In genomic region chr2:151973013-151973900, GRCh38 we compare ENCODE assay signal across 1 cellular context.
A peak's percentile ranks its signal among the peaks of the same experiment; 100 is the strongest.
TF ChIP-seq lines count a peak whose summit lies in the region.

No MANE protein-coding gene starts in this region.

TF ChIP-seq in HepG2, 621 proteins besides CTCF, POLR2A, EP300 and RAD21 (continued from another document):
- TF ChIP-seq, protein P1, sequence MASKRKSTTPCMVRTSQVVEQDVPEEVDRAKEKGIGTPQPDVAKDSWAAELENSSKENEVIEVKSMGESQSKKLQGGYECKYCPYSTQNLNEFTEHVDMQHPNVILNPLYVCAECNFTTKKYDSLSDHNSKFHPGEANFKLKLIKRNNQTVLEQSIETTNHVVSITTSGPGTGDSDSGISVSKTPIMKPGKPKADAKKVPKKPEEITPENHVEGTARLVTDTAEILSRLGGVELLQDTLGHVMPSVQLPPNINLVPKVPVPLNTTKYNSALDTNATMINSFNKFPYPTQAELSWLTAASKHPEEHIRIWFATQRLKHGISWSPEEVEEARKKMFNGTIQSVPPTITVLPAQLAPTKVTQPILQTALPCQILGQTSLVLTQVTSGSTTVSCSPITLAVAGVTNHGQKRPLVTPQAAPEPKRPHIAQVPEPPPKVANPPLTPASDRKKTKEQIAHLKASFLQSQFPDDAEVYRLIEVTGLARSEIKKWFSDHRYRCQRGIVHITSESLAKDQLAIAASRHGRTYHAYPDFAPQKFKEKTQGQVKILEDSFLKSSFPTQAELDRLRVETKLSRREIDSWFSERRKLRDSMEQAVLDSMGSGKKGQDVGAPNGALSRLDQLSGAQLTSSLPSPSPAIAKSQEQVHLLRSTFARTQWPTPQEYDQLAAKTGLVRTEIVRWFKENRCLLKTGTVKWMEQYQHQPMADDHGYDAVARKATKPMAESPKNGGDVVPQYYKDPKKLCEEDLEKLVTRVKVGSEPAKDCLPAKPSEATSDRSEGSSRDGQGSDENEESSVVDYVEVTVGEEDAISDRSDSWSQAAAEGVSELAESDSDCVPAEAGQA (IDR thresholded peaks at IDR 0.05; ENCODE audit: low read depth): 0 out of 2 replicates have a peak, but pooled peaks have one; percentile 29
- TF ChIP-seq, protein P1 (CRISPR knock-in tag; IDR thresholded peaks at IDR 0.05; ENCODE audit: borderline replicate concordance): no peak
- 0 out of 2 replicates have a peak, but pooled peaks have one; percentile 25 for TF ChIP-seq ZNF263 (CRISPR knock-in tag; IDR thresholded peaks at IDR 0.05)
- TF ChIP-seq, protein P2, sequence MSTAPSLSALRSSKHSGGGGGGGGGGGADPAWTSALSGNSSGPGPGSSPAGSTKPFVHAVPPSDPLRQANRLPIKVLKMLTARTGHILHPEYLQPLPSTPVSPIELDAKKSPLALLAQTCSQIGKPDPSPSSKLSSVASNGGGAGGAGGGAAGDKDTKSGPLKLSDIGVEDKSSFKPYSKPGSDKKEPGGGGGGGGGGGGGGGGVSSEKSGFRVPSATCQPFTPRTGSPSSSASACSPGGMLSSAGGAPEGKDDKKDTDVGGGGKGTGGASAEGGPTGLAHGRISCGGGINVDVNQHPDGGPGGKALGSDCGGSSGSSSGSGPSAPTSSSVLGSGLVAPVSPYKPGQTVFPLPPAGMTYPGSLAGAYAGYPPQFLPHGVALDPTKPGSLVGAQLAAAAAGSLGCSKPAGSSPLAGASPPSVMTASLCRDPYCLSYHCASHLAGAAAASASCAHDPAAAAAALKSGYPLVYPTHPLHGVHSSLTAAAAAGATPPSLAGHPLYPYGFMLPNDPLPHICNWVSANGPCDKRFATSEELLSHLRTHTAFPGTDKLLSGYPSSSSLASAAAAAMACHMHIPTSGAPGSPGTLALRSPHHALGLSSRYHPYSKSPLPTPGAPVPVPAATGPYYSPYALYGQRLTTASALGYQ (CRISPR knock-in tag; IDR thresholded peaks at IDR 0.05): 0 out of 2 replicates have a peak, but pooled peaks have one; percentile 6
- TF ChIP-seq MAF1 (CRISPR knock-in tag; IDR thresholded peaks at IDR 0.05; ENCODE audit: borderline replicate concordance): no peak
- no peak for TF ChIP-seq ZNF331 (CRISPR knock-in tag; IDR thresholded peaks at IDR 0.05)
- TF ChIP-seq NFIC (IDR thresholded peaks at IDR 0.05; ENCODE audit: low read length): 0 out of 2 replicates have a peak, but pooled peaks have one; percentile 23
- no peak for TF ChIP-seq RFX3 (CRISPR knock-in tag; IDR thresholded peaks at IDR 0.05)
- 0 out of 2 replicates have a peak, but pooled peaks have one; percentile 19 for TF ChIP-seq BRCA1 (CRISPR knock-in tag; IDR thresholded peaks at IDR 0.05)
- TF ChIP-seq ATF7-NPFF (CRISPR knock-in tag; IDR thresholded peaks at IDR 0.05; ENCODE audit: low read depth): no peak
- TF ChIP-seq TRAFD1 (CRISPR knock-in tag; IDR thresholded peaks at IDR 0.05; ENCODE audit: borderline replicate concordance): no peak
- TF ChIP-seq, protein P3, sequence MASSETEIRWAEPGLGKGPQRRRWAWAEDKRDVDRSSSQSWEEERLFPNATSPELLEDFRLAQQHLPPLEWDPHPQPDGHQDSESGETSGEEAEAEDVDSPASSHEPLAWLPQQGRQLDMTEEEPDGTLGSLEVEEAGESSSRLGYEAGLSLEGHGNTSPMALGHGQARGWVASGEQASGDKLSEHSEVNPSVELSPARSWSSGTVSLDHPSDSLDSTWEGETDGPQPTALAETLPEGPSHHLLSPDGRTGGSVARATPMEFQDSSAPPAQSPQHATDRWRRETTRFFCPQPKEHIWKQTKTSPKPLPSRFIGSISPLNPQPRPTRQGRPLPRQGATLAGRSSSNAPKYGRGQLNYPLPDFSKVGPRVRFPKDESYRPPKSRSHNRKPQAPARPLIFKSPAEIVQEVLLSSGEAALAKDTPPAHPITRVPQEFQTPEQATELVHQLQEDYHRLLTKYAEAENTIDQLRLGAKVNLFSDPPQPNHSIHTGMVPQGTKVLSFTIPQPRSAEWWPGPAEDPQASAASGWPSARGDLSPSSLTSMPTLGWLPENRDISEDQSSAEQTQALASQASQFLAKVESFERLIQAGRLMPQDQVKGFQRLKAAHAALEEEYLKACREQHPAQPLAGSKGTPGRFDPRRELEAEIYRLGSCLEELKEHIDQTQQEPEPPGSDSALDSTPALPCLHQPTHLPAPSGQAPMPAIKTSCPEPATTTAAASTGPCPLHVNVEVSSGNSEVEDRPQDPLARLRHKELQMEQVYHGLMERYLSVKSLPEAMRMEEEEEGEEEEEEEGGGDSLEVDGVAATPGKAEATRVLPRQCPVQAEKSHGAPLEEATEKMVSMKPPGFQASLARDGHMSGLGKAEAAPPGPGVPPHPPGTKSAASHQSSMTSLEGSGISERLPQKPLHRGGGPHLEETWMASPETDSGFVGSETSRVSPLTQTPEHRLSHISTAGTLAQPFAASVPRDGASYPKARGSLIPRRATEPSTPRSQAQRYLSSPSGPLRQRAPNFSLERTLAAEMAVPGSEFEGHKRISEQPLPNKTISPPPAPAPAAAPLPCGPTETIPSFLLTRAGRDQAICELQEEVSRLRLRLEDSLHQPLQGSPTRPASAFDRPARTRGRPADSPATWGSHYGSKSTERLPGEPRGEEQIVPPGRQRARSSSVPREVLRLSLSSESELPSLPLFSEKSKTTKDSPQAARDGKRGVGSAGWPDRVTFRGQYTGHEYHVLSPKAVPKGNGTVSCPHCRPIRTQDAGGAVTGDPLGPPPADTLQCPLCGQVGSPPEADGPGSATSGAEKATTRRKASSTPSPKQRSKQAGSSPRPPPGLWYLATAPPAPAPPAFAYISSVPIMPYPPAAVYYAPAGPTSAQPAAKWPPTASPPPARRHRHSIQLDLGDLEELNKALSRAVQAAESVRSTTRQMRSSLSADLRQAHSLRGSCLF (CRISPR knock-in tag; IDR thresholded peaks at IDR 0.05; ENCODE audit: borderline replicate concordance): no peak
- TF ChIP-seq FOXJ3 (CRISPR knock-in tag; IDR thresholded peaks at IDR 0.05; ENCODE audit: borderline replicate concordance): no peak
- TF ChIP-seq NFIB (CRISPR knock-in tag; IDR thresholded peaks at IDR 0.05; ENCODE audit: borderline replicate concordance): no peak
- peak; percentile 49; the same call in 1 of the 2 replicates for TF ChIP-seq ZFY (CRISPR knock-in tag; IDR thresholded peaks at IDR 0.05)
- TF ChIP-seq DNMT3B (CRISPR knock-in tag; conservative IDR thresholded peaks at IDR 0.05): 0 out of 2 replicates have a peak, but pooled peaks have one; percentile 22
- no peak for TF ChIP-seq JUND (CRISPR knock-in tag; IDR thresholded peaks at IDR 0.05)
- TF ChIP-seq SUZ12 (IDR thresholded peaks at IDR 0.05; ENCODE audit: low read depth, low read length): no peak
- no peak for TF ChIP-seq ZNF839 (CRISPR knock-in tag; IDR thresholded peaks at IDR 0.05; ENCODE audit: borderline replicate concordance)
- 0 out of 2 replicates have a peak, but pooled peaks have one; percentile 43 for TF ChIP-seq CC2D1A (CRISPR knock-in tag; IDR thresholded peaks at IDR 0.05)
- TF ChIP-seq, protein P4, sequence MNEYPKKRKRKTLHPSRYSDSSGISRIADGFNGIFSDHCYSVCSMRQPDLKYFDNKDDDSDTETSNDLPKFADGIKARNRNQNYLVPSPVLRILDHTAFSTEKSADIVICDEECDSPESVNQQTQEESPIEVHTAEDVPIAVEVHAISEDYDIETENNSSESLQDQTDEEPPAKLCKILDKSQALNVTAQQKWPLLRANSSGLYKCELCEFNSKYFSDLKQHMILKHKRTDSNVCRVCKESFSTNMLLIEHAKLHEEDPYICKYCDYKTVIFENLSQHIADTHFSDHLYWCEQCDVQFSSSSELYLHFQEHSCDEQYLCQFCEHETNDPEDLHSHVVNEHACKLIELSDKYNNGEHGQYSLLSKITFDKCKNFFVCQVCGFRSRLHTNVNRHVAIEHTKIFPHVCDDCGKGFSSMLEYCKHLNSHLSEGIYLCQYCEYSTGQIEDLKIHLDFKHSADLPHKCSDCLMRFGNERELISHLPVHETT (CRISPR knock-in tag; conservative IDR thresholded peaks at IDR 0.05): no peak
- no peak for TF ChIP-seq ZNF251 (CRISPR knock-in tag; IDR thresholded peaks at IDR 0.05)
- TF ChIP-seq REPIN1 (CRISPR knock-in tag; IDR thresholded peaks at IDR 0.05; ENCODE audit: borderline replicate concordance, low read depth): no peak
- TF ChIP-seq SOX6 (IDR thresholded peaks at IDR 0.05): no peak
- 0 out of 2 replicates have a peak, but pooled peaks have one; percentile 5 for TF ChIP-seq SOX6 (CRISPR knock-in tag; IDR thresholded peaks at IDR 0.05)
- TF ChIP-seq MAX (IDR thresholded peaks at IDR 0.05): no peak
- no peak for TF ChIP-seq AGO2 (optimal IDR thresholded peaks at IDR 0.05; ENCODE audit: low read depth, low read length)
- TF ChIP-seq MAFK (conservative IDR thresholded peaks at IDR 0.05 in 1 of 2, IDR thresholded peaks at IDR 0.05 in 1 of 2; ENCODE audit: low read length in 2 of 2): no peak
- TF ChIP-seq MAZ (IDR thresholded peaks at IDR 0.05; ENCODE audit: borderline replicate concordance, low read depth, low read length): no peak
- no peak for TF ChIP-seq MAZ (CRISPR knock-in tag; IDR thresholded peaks at IDR 0.05; ENCODE audit: low read depth)
- no peak for TF ChIP-seq ZNF224 (CRISPR knock-in tag; IDR thresholded peaks at IDR 0.05)
- no peak for TF ChIP-seq SNAPC2 (CRISPR knock-in tag; IDR thresholded peaks at IDR 0.05)
- no peak for TF ChIP-seq TCF7 (IDR thresholded peaks at IDR 0.05; ENCODE audit: low read depth)
- TF ChIP-seq KAT7 (CRISPR knock-in tag; IDR thresholded peaks at IDR 0.05; ENCODE audit: borderline replicate concordance): no peak
- TF ChIP-seq SOX13 (IDR thresholded peaks at IDR 0.05): no peak
- peak in 1 of 2 experiments; percentile 58; a peak in 2 of 4 replicates for TF ChIP-seq SOX13 (CRISPR knock-in tag; conservative IDR thresholded peaks at IDR 0.05 in 1 of 2, IDR thresholded peaks at IDR 0.05 in 1 of 2)
- peak; percentile 52; the same call in 1 of the 2 replicates for TF ChIP-seq PHF8 (CRISPR knock-in tag; IDR thresholded peaks at IDR 0.05)
- 0 out of 2 replicates have a peak, but pooled peaks have one; percentile 20 for TF ChIP-seq POGK (CRISPR knock-in tag; conservative IDR thresholded peaks at IDR 0.05)
- TF ChIP-seq ZNF691 (CRISPR knock-in tag; IDR thresholded peaks at IDR 0.05; ENCODE audit: borderline replicate concordance, low read depth): no peak
- TF ChIP-seq ZNF678 (CRISPR knock-in tag; IDR thresholded peaks at IDR 0.05): no peak
- TF ChIP-seq PITX1 (CRISPR knock-in tag; IDR thresholded peaks at IDR 0.05): 0 out of 2 replicates have a peak, but pooled peaks have one; percentile 37
- no peak for TF ChIP-seq ZNF530 (CRISPR knock-in tag; IDR thresholded peaks at IDR 0.05; ENCODE audit: low read depth)
- TF ChIP-seq NCOA5 (CRISPR knock-in tag; IDR thresholded peaks at IDR 0.05): no peak
